Comparison of ENCODE assay signal across 28 cellular contexts in the genomic region with DNA sequence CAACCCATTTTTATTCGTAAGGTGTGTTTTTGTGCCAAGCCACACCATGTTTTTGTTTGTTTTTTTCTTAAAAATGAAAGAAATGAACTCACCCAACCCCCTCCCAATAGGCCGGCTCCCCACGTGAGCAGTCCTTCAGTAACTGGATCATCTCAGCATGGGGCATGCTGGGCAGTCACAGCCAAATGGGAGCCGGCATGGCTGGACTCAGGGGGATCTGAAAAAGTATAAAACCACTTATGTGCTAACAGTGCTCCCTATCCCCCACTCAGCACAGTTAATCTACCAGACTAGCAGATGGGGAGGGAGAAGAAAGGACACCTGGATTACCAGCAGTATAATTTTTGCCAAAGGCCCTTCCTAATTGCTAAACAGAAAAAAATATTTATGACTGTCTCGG. TPM values are rescaled to one million over a fixed set of nuclear protein-coding genes. Genes with fewer than 3 reads are reported as not detected.
A peak's percentile ranks its signal among the peaks of the same experiment; 100 is the strongest.
DNase-seq lines count a peak whose midpoint lies in the region; ATAC-seq and TF ChIP-seq lines count a peak whose summit lies in the region.
"Had no signal": no experiment of that assay in that cellular context is flagged by ENCODE, and none has a peak within 500 bp of the region (broad histone marks: within the 10 kb centered on the region; RNA-seq: fewer than 3 reads in every experiment).

No MANE protein-coding gene starts in this region.

- H3K27ac ChIP-seq in cardiac muscle cell (peak overlapping the region; percentile 54), brain microvascular endothelial cell (no peak overlapping the region)
- H3K27ac ChIP-seq: A549, breast epithelium, heart right ventricle, neutrophil had no signal

- peak overlapping the region in 3 of 7 donors; percentile 4 to 25 (median 21) for H3K27ac Mint-ChIP-seq in CD14-positive monocyte
- H3K27ac Mint-ChIP-seq: activated B cell treated with CpG ODN at 0.5 μM for 24 hours; activated CD4-positive, alpha-beta memory T cell treated with anti-CD3 and anti-CD28 coated beads, Interleukin-2, amount 10 ng/mL, durations not matched to agents 7 days and 5 days; T-helper 17 cell had no signal

- DNase-seq in cardiac muscle cell (ENCODE audit: low read depth in 1 of 2, low spot score in 1 of 2): no peak
- no peak for DNase-seq in Right ventricle myocardium superior
- DNase-seq in brain microvascular endothelial cell: peak; percentile 5
- peak; percentile 7 for DNase-seq in iris pigment epithelial cell (ENCODE audit: low read depth)
- no peak for DNase-seq in epidermal melanocyte (ENCODE audit: insufficient read length, low spot score)
- no peak for DNase-seq in NCI-H2107 (lab: John Stamatoyannopoulos, UW)
- DNase-seq in CD1c-positive myeloid dendritic cell (ENCODE audit: extremely low spot score): no peak
- no peak for DNase-seq in CD14-positive monocyte (ENCODE audit: low spot score)
- DNase-seq: activated B cell treated with CpG ODN at 0.5 μM for 24 hours; activated CD4-positive, alpha-beta memory T cell treated with anti-CD3 and anti-CD28 coated beads, Interleukin-2, amount 10 ng/mL, durations not matched to agents 7 days and 5 days; activated naive CD4-positive, alpha-beta T cell treated with anti-CD3 and anti-CD28 coated beads, Interleukin-2, amount 50 U/mL, for 16 hours; activated T-cell treated with anti-CD3 and anti-CD28 coated beads, Interleukin-2, amount 50 U/mL, for 24 hours; CD4-positive, CD25-positive, alpha-beta regulatory T cell; DMS53; effector CD4-positive, alpha-beta T cell; heart right ventricle; kidney glomerular epithelial cell; MG63; midbrain; NCI-H510A treated with DMSO at 0.1 percent for 48 hours; OCI-M1; retina; T-helper 17 cell; testis had no signal

- H3K4me1 Mint-ChIP-seq in CD14-positive monocyte: no peaks in the 10 kb centered on the region

- H3K36me3 ChIP-seq in cardiac muscle cell (peaks cover 36% of the 10 kb centered on the region), brain microvascular endothelial cell (replicated peaks) (peaks cover 23% of the 10 kb centered on the region)
- H3K36me3 ChIP-seq: breast epithelium had no signal

- peaks cover 6% of the 10 kb centered on the region for H3K4me1 ChIP-seq in cardiac muscle cell (ENCODE audit: low read depth)
- H3K4me1 ChIP-seq: A549, breast epithelium had no signal

- no peak overlapping the region for H3K4me3 ChIP-seq in cardiac muscle cell
- H3K4me3 ChIP-seq in brain microvascular endothelial cell (ENCODE audit: low read depth, low read length): no peak overlapping the region
- H3K4me3 ChIP-seq: A549, breast epithelium, heart right ventricle, MG63, testis had no signal

- H3K9me3 Mint-ChIP-seq in CD14-positive monocyte: peaks cover 0 to 3% (median 0%) of the 10 kb centered on the region in 7 donors
- H3K9me3 Mint-ChIP-seq: activated B cell treated with CpG ODN at 0.5 μM for 24 hours; activated CD4-positive, alpha-beta memory T cell treated with anti-CD3 and anti-CD28 coated beads, Interleukin-2, amount 10 ng/mL, durations not matched to agents 7 days and 5 days; activated T-cell treated with anti-CD3 and anti-CD28 coated beads, Interleukin-2, amount 50 U/mL, for 24 hours; CD4-positive, CD25-positive, alpha-beta regulatory T cell; stimulated activated effector memory CD8-positive, alpha-beta T cell treated with anti-CD3 and anti-CD28 coated beads, Interleukin-12 subunit alpha, Interleukin-12 subunit beta, amount 100 ng/mL, for 72 hours had no signal

- intact Hi-C loops in Right ventricle myocardium superior (cut with DNase I): no loop called here
- intact Hi-C loops in CD14-positive monocyte (cut with micrococcal nuclease): no loop called here

- H3K9me3 ChIP-seq in cardiac muscle cell (ENCODE audit: low read depth): no peaks in the 10 kb centered on the region
- H3K9me3 ChIP-seq: A549, breast epithelium, heart right ventricle, MG63, neutrophil, testis had no signal

- H3K27me3 ChIP-seq in cardiac muscle cell (no peaks in the 10 kb centered on the region), brain microvascular endothelial cell (replicated peaks) (no peaks in the 10 kb centered on the region)
- H3K27me3 ChIP-seq: breast epithelium, heart right ventricle, MG63, neutrophil, testis had no signal

- H3K27me3 Mint-ChIP-seq in CD14-positive monocyte (ENCODE audit: low read depth in 3 of 3): no peaks in the 10 kb centered on the region
- H3K27me3 Mint-ChIP-seq: activated B cell treated with CpG ODN at 0.5 μM for 24 hours; activated CD4-positive, alpha-beta memory T cell treated with anti-CD3 and anti-CD28 coated beads, Interleukin-2, amount 10 ng/mL, durations not matched to agents 7 days and 5 days; activated T-cell treated with anti-CD3 and anti-CD28 coated beads, Interleukin-2, amount 50 U/mL, for 24 hours; CD4-positive, CD25-positive, alpha-beta regulatory T cell; T-helper 17 cell had no signal

- TF ChIP-seq CTCF in cardiac muscle cell (IDR thresholded peaks at IDR 0.05; ENCODE audit: low read depth, low read length) (no peak), brain microvascular endothelial cell (IDR thresholded peaks at IDR 0.05; ENCODE audit: low read depth, low read length, missing control alignments) (no peak), CD14-positive monocyte (IDR thresholded peaks at IDR 0.05) (no peak)

- ATAC-seq in Right ventricle myocardium superior (ENCODE audit: poor library complexity): no peak
- ATAC-seq: A549; heart right ventricle; stimulated activated effector memory CD8-positive, alpha-beta T cell treated with anti-CD3 and anti-CD28 coated beads, Interleukin-12 subunit alpha, Interleukin-12 subunit beta, amount 100 ng/mL, for 72 hours; T-helper 17 cell had no signal

- no peak overlapping the region for H3K4me3 Mint-ChIP-seq in CD14-positive monocyte
- H3K4me3 Mint-ChIP-seq: activated B cell treated with CpG ODN at 0.5 μM for 24 hours; activated CD4-positive, alpha-beta memory T cell treated with anti-CD3 and anti-CD28 coated beads, Interleukin-2, amount 10 ng/mL, durations not matched to agents 7 days and 5 days; activated T-cell treated with anti-CD3 and anti-CD28 coated beads, Interleukin-2, amount 50 U/mL, for 24 hours; CD4-positive, CD25-positive, alpha-beta regulatory T cell; stimulated activated effector memory CD8-positive, alpha-beta T cell treated with anti-CD3 and anti-CD28 coated beads, Interleukin-12 subunit alpha, Interleukin-12 subunit beta, amount 100 ng/mL, for 72 hours; T-helper 17 cell had no signal

- in situ Hi-C loops in brain microvascular endothelial cell (cut with HindIII; ENCODE audit: low pct_ligation_motif_present, low sequenced_read_pairs): no loop called here

- peaks cover 67 to 80% of the 10 kb centered on the region in 2 donors for H3K36me3 Mint-ChIP-seq in CD14-positive monocyte

RNA-seq across cellular contexts. Expression of a gene that starts 39.3 kb away (rescaled TPM):
- total RNA-seq in cardiac muscle cell (35.1 and 42.5 TPM in 2 replicates), Right ventricle myocardium superior (36.8 TPM)
- polyA plus RNA-seq in cardiac muscle cell (18.1 and 19.7 TPM in 2 replicates), CD14-positive monocyte (1 to 10 TPM; 2.5 to 5.0 TPM)

RNA-seq across cellular contexts. Expression of a gene that starts 49.2 kb away (rescaled TPM):
- total RNA-seq in cardiac muscle cell (4.4 and 5.6 TPM in 2 replicates), Right ventricle myocardium superior (0.24 TPM)
- polyA plus RNA-seq in cardiac muscle cell (2.5 and 3.8 TPM in 2 replicates), CD14-positive monocyte (under 1 TPM in 1 of 2 donors, not detected in 1; 0.11 TPM)
- total RNA-seq: activated CD4-positive, alpha-beta memory T cell treated with anti-CD3 and anti-CD28 coated beads, Interleukin-2, amount 10 ng/mL, durations not matched to agents 7 days and 5 days; CD4-positive, CD25-positive, alpha-beta regulatory T cell; T-helper 17 cell had no signal

Comparison
In these comparisons a context has a peak if more than half of its experiments do, and no peak if none do; other contexts are left out.
1. DNase-seq: peak in brain microvascular endothelial cell (single experiment) and iris pigment epithelial cell (single experiment); none in cardiac muscle cell (0 of 2), Right ventricle myocardium superior (single experiment), epidermal melanocyte (single experiment), NCI-H2107 (single experiment), CD1c-positive myeloid dendritic cell (single experiment) and CD14-positive monocyte (single experiment).